20 cellular contexts compared by ENCODE assay signal in the genomic region with DNA sequence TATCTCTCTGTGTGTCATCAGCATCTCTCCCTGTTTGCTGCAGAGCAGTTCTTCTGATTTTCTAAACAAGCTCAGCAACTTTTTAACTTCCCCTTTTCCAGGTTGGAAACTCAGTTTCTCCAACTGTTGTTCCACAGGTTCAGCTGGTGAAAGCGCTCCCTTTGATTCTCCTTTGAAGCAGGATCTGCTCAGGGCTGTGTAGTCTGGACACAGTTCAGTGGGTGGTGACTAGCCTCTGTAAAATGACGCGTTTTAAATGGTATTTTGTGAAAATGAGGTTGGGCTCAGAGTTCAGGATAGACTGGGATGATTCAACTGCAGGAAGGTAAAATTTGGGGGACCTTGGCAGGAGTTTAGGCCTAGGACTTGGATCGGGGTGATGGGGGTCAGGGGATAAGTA.
DNase-seq lines count a peak whose midpoint lies in the region; ATAC-seq, FAIRE-seq and TF ChIP-seq lines count a peak whose summit lies in the region.
"Had no signal": no experiment of that assay in that cellular context is flagged by ENCODE, and none has a peak within 500 bp of the region (broad histone marks: within the 10 kb centered on the region; RNA-seq: fewer than 3 reads in every experiment).

No MANE protein-coding gene starts in this region.

- H3K27me3 ChIP-seq in HepG2 (ENCODE audit: control insufficient read depth in 1 of 2, insufficient read depth in 2 of 2, low read length in 2 of 2) (peaks cover 2 to 14% of the 10 kb centered on the region in 2 experiments; a peak in 3 of 5 replicates), right lobe of liver (no peaks in the 10 kb centered on the region), astrocyte (ENCODE audit: insufficient read depth, low read length) (peaks cover 4% of the 10 kb centered on the region), kidney epithelial cell (ENCODE audit: control insufficient read depth, insufficient read depth, low read length) (no peaks in the 10 kb centered on the region), Caco-2 (replicated peaks; ENCODE audit: control insufficient read depth, insufficient read depth, low read length) (no peaks in the 10 kb centered on the region)

- no peaks in the 10 kb centered on the region for H4K20me1 ChIP-seq in HepG2 (ENCODE audit: insufficient read depth, low read length)
- no peaks in the 10 kb centered on the region for H4K20me1 ChIP-seq in astrocyte (ENCODE audit: insufficient read depth, low read length)

- H3K4me1 ChIP-seq in HepG2 (ENCODE audit: insufficient read depth, low read length): no peaks in the 10 kb centered on the region
- H3K4me1 ChIP-seq in right lobe of liver: peaks cover 0 to 23% (median 12%) of the 10 kb centered on the region in 4 donors
- no peaks in the 10 kb centered on the region for H3K4me1 ChIP-seq in astrocyte (ENCODE audit: insufficient read depth, low read length)
- H3K4me1 ChIP-seq in mucosa of descending colon (ENCODE audit: low read depth): no peaks in the 10 kb centered on the region
- H3K4me1 ChIP-seq in Caco-2: no peaks in the 10 kb centered on the region

- intact Hi-C loops in HepG2 (cut with micrococcal nuclease; ENCODE audit: unreplicated experiment) (no loop called here), right lobe of liver (cut with DNase I) (no loop called here), mucosa of descending colon (cut with DNase I, micrococcal nuclease) (no loop called here), Caco-2 (cut with micrococcal nuclease; ENCODE audit: unreplicated experiment) (no loop called here)

- TF ChIP-seq POLR2A in HepG2 (IDR thresholded peaks at IDR 0.05; ENCODE audit: insufficient read depth in 1 of 2, low read depth in 2 of 2, low read length in 2 of 2): no peak
- no peak for TF ChIP-seq POLR2A in right lobe of liver (IDR thresholded peaks at IDR 0.05)

- FAIRE-seq in HepG2 (lab: Jason Lieb, UNC) (no peak), astrocyte (lab: Jason Lieb, UNC) (no peak)
- FAIRE-seq: GM12891, GM18507, K562 had no signal

- H2AFZ ChIP-seq in HepG2 (ENCODE audit: low read length): no peak overlapping the region
- H2AFZ ChIP-seq in astrocyte (ENCODE audit: low read depth, low read length): no peak overlapping the region

- no peak for TF ChIP-seq CTCF in HepG2 (CRISPR knock-in tag; IDR thresholded peaks at IDR 0.05)
- no peak for TF ChIP-seq CTCF in right lobe of liver (IDR thresholded peaks at IDR 0.05)
- TF ChIP-seq CTCF in astrocyte (IDR thresholded peaks at IDR 0.05; ENCODE audit: insufficient read depth, low read depth, low read length): no peak
- TF ChIP-seq CTCF in kidney epithelial cell (IDR thresholded peaks at IDR 0.05; ENCODE audit: insufficient read depth, low read length, poor library complexity, severe bottlenecking): no peak
- TF ChIP-seq CTCF in GM13977 (IDR thresholded peaks at IDR 0.05; ENCODE audit: extremely low read depth, insufficient read depth, missing control alignments): no peak
- no peak for TF ChIP-seq CTCF in mucosa of descending colon (IDR thresholded peaks at IDR 0.05)
- TF ChIP-seq CTCF in Caco-2 (IDR thresholded peaks at IDR 0.05; ENCODE audit: insufficient read depth in 1 of 2, low read depth in 1 of 2, low read length in 1 of 2, severe bottlenecking in 1 of 2, unreplicated experiment in 1 of 2): no peak
- no peak for TF ChIP-seq CTCF in glutamatergic neuron (IDR thresholded peaks at IDR 0.05; ENCODE audit: partially characterized antibody, unreplicated experiment)

- peaks cover 16% of the 10 kb centered on the region for H3K4me1 Mint-ChIP-seq in astrocyte (ENCODE audit: low read depth, unreplicated experiment)
- H3K4me1 Mint-ChIP-seq in Caco-2 (ENCODE audit: low read depth, unreplicated experiment): peaks cover 5% of the 10 kb centered on the region
- H3K4me1 Mint-ChIP-seq in glutamatergic neuron (ENCODE audit: low read depth, unreplicated experiment): no peaks in the 10 kb centered on the region
- H3K4me1 Mint-ChIP-seq: CD4-positive, alpha-beta memory T cell had no signal

- H3K36me3 Mint-ChIP-seq in astrocyte (ENCODE audit: low read depth, unreplicated experiment) (no peaks in the 10 kb centered on the region), Caco-2 (ENCODE audit: insufficient read depth, unreplicated experiment) (no peaks in the 10 kb centered on the region), glutamatergic neuron (ENCODE audit: unreplicated experiment) (no peaks in the 10 kb centered on the region)
- H3K36me3 Mint-ChIP-seq: CD4-positive, alpha-beta memory T cell had no signal

- H3K27ac Mint-ChIP-seq in astrocyte (ENCODE audit: unreplicated experiment) (peak overlapping the region; percentile 10), Caco-2 (ENCODE audit: unreplicated experiment) (no peak overlapping the region), glutamatergic neuron (ENCODE audit: unreplicated experiment) (no peak overlapping the region)
- H3K27ac Mint-ChIP-seq: CD4-positive, alpha-beta memory T cell had no signal

- H3K9me3 Mint-ChIP-seq in astrocyte (ENCODE audit: unreplicated experiment) (peaks cover 3% of the 10 kb centered on the region), Caco-2 (ENCODE audit: unreplicated experiment) (no peaks in the 10 kb centered on the region), glutamatergic neuron (ENCODE audit: unreplicated experiment) (peaks cover 2% of the 10 kb centered on the region)
- H3K9me3 Mint-ChIP-seq: CD4-positive, alpha-beta memory T cell had no signal

- H3K4me3 ChIP-seq in HepG2 (replicated peaks in 1 of 3; ENCODE audit: insufficient read depth in 1 of 3, low read depth in 2 of 3, low read length in 3 of 3) (no peak overlapping the region), right lobe of liver (no peak overlapping the region), astrocyte (ENCODE audit: insufficient read depth, low read depth, low read length) (no peak overlapping the region), kidney epithelial cell (ENCODE audit: low read depth, low read length) (no peak overlapping the region), mucosa of descending colon (no peak overlapping the region), Caco-2 (ENCODE audit: low read depth, low read length) (no peak overlapping the region)
- H3K4me3 ChIP-seq: K562 had no signal

- H3K4me2 ChIP-seq in HepG2 (ENCODE audit: low read depth, low read length): no peak overlapping the region
- no peak overlapping the region for H3K4me2 ChIP-seq in astrocyte (ENCODE audit: low read length)

- BruUV-seq in HepG2 (replicated peaks; lab: Mats Ljungman, UMichigan) (no TSS peak), Caco-2 (replicated peaks; lab: Mats Ljungman, UMichigan) (no TSS peak)

- in situ Hi-C loops in HepG2 (cut with HindIII; ENCODE audit: extremely low pct_ligation_motif_present, low pct_unique_long_range_greater_than_20kb) (no loop called here), GM13977 (cut with MboI; ENCODE audit: low pct_unique_long_range_greater_than_20kb, low sequenced_read_pairs, unreplicated experiment) (no loop called here)

- POLR2A ChIA-PET in HepG2 (lab: Yijun Ruan, JAX): no interaction called here
- POLR2A ChIA-PET in Caco-2 (lab: Charles Lee): no interaction called here

- no peak overlapping the region for H3K27ac ChIP-seq in HepG2 (ENCODE audit: extremely low read length, insufficient read depth, low read length)
- no peak overlapping the region for H3K27ac ChIP-seq in right lobe of liver
- no peak overlapping the region for H3K27ac ChIP-seq in astrocyte (ENCODE audit: low read depth, low read length)

- DNase-seq in HepG2 (ENCODE audit: low spot score): no peak
- DNase-seq in right lobe of liver: no peak
- peak; percentile 6 for DNase-seq in astrocyte (ENCODE audit: low read depth)
- peak; percentile 14 for DNase-seq in kidney epithelial cell (ENCODE audit: low read depth)
- no peak for DNase-seq in GM13977 (ENCODE audit: low spot score)
- no peak for DNase-seq in mucosa of descending colon
- no peak for DNase-seq in Caco-2
- DNase-seq in glutamatergic neuron: no peak
- DNase-seq: 8988T; Calu3; CD4-positive, alpha-beta memory T cell; GOT3; NCI-H1105; NCI-H2081; NCI-H774; OCI-M1 had no signal

- H3K79me2 ChIP-seq in HepG2 (ENCODE audit: insufficient read depth, low read length) (no peaks in the 10 kb centered on the region), astrocyte (ENCODE audit: insufficient read depth, low read length) (no peaks in the 10 kb centered on the region)

- TF ChIP-seq RAD21 in HepG2 (CRISPR knock-in tag; IDR thresholded peaks at IDR 0.05): no peak

- H3K4me3 Mint-ChIP-seq in astrocyte (ENCODE audit: unreplicated experiment): peak overlapping the region; percentile 8
- H3K4me3 Mint-ChIP-seq in Caco-2 (ENCODE audit: unreplicated experiment): no peak overlapping the region
- H3K4me3 Mint-ChIP-seq in glutamatergic neuron (ENCODE audit: unreplicated experiment): no peak overlapping the region
- H3K4me3 Mint-ChIP-seq: CD4-positive, alpha-beta memory T cell had no signal

- TF ChIP-seq EP300 in HepG2 (IDR thresholded peaks at IDR 0.05; ENCODE audit: low read depth in 2 of 2, low read length in 2 of 2): no peak
- no peak for TF ChIP-seq EP300 in HepG2 (CRISPR knock-in tag; IDR thresholded peaks at IDR 0.05; ENCODE audit: borderline replicate concordance)

- H3K9me3 ChIP-seq in HepG2 (ENCODE audit: low read length) (no peaks in the 10 kb centered on the region), right lobe of liver (no peaks in the 10 kb centered on the region), astrocyte (ENCODE audit: insufficient read depth, low read depth, low read length) (no peaks in the 10 kb centered on the region), mucosa of descending colon (no peaks in the 10 kb centered on the region), Caco-2 (no peaks in the 10 kb centered on the region)

- no peak overlapping the region for H3K9ac ChIP-seq in HepG2 (ENCODE audit: insufficient read depth, low read depth, low read length)
- H3K9ac ChIP-seq in astrocyte (ENCODE audit: low read length): no peak overlapping the region

- ATAC-seq in HepG2 (no peak), right lobe of liver (no peak), mucosa of descending colon (no peak)
- ATAC-seq: HCT116, K562 had no signal

- H3K27me3 Mint-ChIP-seq in astrocyte (ENCODE audit: low read depth, unreplicated experiment) (peaks cover 29% of the 10 kb centered on the region), Caco-2 (ENCODE audit: insufficient read depth, unreplicated experiment) (peaks cover 3% of the 10 kb centered on the region), glutamatergic neuron (ENCODE audit: unreplicated experiment) (peaks cover 2% of the 10 kb centered on the region)

- CTCF ChIA-PET in HepG2 (lab: Yijun Ruan, JAX; ENCODE audit: low intra/inter-chr PET ratio, low total read pairs) (no interaction called here), Caco-2 (lab: Charles Lee) (no interaction called here)

- H3K36me3 ChIP-seq in HepG2 (replicated peaks in 1 of 2; ENCODE audit: control insufficient read depth in 1 of 2, insufficient read depth in 2 of 2, low read length in 2 of 2) (no peaks in the 10 kb centered on the region), right lobe of liver (no peaks in the 10 kb centered on the region), astrocyte (ENCODE audit: insufficient read depth, low read length) (no peaks in the 10 kb centered on the region), kidney epithelial cell (ENCODE audit: control insufficient read depth, insufficient read depth, low read length) (no peaks in the 10 kb centered on the region), mucosa of descending colon (ENCODE audit: low read depth) (no peaks in the 10 kb centered on the region), Caco-2 (ENCODE audit: control insufficient read depth, insufficient read depth, low read length) (no peaks in the 10 kb centered on the region)

- WGBS in HepG2 (ENCODE audit: low lambda C conversion rate): 3% methylated on average over 4 of the region's 4 CpGs
- whole genome bisulfite sequencing in right lobe of liver (ENCODE audit: insufficient coverage, low coverage, low lambda C conversion rate, missing lambda C conversion rate): 90% methylated on average over 4 of the region's 4 CpGs

Comparison
In these comparisons a context has a peak if more than half of its experiments do, and no peak if none do; other contexts are left out.
1. DNase-seq: peak in astrocyte (single experiment) and kidney epithelial cell (single experiment); none in HepG2 (single experiment), right lobe of liver (0 of 3), GM13977 (single experiment), mucosa of descending colon (0 of 3), Caco-2 (0 of 2) and glutamatergic neuron (single experiment).